16 cellular contexts compared by ENCODE assay signal in the genomic region with DNA sequence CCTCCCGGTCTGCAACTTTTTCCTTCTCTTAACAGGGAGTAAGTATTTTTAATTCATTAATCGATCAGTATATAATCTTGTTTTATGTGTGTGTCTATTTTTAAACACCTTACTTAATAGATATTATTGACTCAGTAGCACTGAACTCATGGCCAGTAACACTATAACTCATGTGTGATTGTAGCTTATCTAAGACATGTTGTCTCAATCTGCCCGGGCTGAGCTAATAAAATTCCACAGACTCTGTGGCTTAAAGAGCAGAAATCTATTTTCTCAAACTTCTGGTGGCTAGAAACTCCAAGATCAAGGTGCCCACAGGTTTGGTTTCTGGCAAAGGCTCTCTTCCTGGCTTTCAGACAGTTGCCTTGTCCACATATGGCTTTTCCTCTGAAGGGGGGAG.
"Had no signal": no experiment of that assay in that cellular context is flagged by ENCODE, and none has a peak within 500 bp of the region (broad histone marks: within the 10 kb centered on the region; RNA-seq: fewer than 3 reads in every experiment).

No MANE protein-coding gene starts in this region.

- ATAC-seq: esophagus mucosa, left colon, lower lobe of right lung had no signal

- H3K27ac ChIP-seq: dorsolateral prefrontal cortex, lower lobe of right lung, neutrophil, skin epidermis, upper lobe of left lung, WERI-Rb-1 had no signal

- H3K36me3 Mint-ChIP-seq: immature natural killer cell had no signal

- H3K4me3 ChIP-seq: dorsolateral prefrontal cortex, lower lobe of right lung, skin epidermis, upper lobe of left lung had no signal

- DNase-seq: activated gamma-delta T cell; anterior cingulate cortex; dorsolateral prefrontal cortex; foreskin fibroblast; glutamatergic neuron; immature natural killer cell; left colon; lower lobe of right lung; midbrain; stimulated activated naive CD8-positive, alpha-beta T cell treated with anti-CD3 and anti-CD28 coated beads, Interleukin-15, Interleukin-2, amounts not matched to agents 100 U/mL and 50 U/mL, for 24 hours; upper lobe of left lung; WERI-Rb-1 had no signal

- H3K4me3 Mint-ChIP-seq: activated T-cell treated with anti-CD3 and anti-CD28 coated beads, Interleukin-2, amount 50 U/mL, for 4 hours; immature natural killer cell had no signal

- H3K4me1 ChIP-seq: lower lobe of right lung, upper lobe of left lung had no signal

- H3K9me3 Mint-ChIP-seq: activated T-cell treated with anti-CD3 and anti-CD28 coated beads, Interleukin-2, amount 50 U/mL, for 4 hours; immature natural killer cell had no signal

- H3K27me3 ChIP-seq: dorsolateral prefrontal cortex, neutrophil, upper lobe of left lung had no signal

- H3K9me3 ChIP-seq: lower lobe of right lung, neutrophil, upper lobe of left lung had no signal

- H3K36me3 ChIP-seq: lower lobe of right lung, neutrophil, upper lobe of left lung, WERI-Rb-1 had no signal
